Comparison of ENCODE assay signal across 8 cellular contexts in genomic region chr2:36597532-36598377, GRCh38. TPM values are rescaled to one million over a fixed set of nuclear protein-coding genes. Genes with fewer than 3 reads are reported as not detected.
DNase-seq lines count a peak whose midpoint lies in the region; ATAC-seq and TF ChIP-seq lines count a peak whose summit lies in the region.

Gene FEZ2 (minus strand): TSS chr2:36598168. CDS start chr2:36598142, 26 bp downstream.

- DNase-seq in DMS79 (lab: John Stamatoyannopoulos, UW), result peak; percentile 41
- DNase-seq in IMR-90, result peak; percentile 72
- peak; percentile 77 for DNase-seq in RWPE1 (ENCODE audit: low spot score)
- DNase-seq in activated effector memory CD4-positive, alpha-beta T cell treated with Interleukin-2 at 50 U/mL for 16 hours, result peak; percentile 48
- DNase-seq in fibroblast of pulmonary artery (ENCODE audit: low read depth), result peak; percentile 75
- peak; percentile 90 for DNase-seq in natural killer cell treated with Interleukin-12 subunit alpha and Interleukin-12 subunit beta and Interleukin-15 and Interleukin-18, amount 100 ng/mL, for 72 hours (ENCODE audit: low spot score)

- H2AK9ac ChIP-seq in IMR-90 (replicated peaks; ENCODE audit: low read depth, low read length, poor library complexity), result peak within 1 kb of the TSS; percentile 86

- CTCF ChIA-PET in IMR-90 (lab: Yijun Ruan, JAX) (no interaction called here), RWPE1 (lab: Yijun Ruan, JAX) (interaction anchor here (0.6 kb wide), 1 partner anchor 1209 kb away, joined by 3 read pairs; no protein-coding TSS in a partner anchor)

- peak within 1 kb of the TSS; percentile 87 for H2AK5ac ChIP-seq in IMR-90 (ENCODE audit: low read depth, low read length)

- peaks cover 4% of the 10 kb centered on the region for H3K36me3 ChIP-seq in IMR-90 (ENCODE audit: control insufficient read depth, insufficient read depth, low read length)

- H3K9ac ChIP-seq in IMR-90 (ENCODE audit: low read depth, low read length), result peak within 1 kb of the TSS; percentile 83

- BruUV-seq in IMR-90 (replicated peaks; lab: Mats Ljungman, UMichigan), result no TSS peak

- H3K27ac ChIP-seq in IMR-90 (ENCODE audit: insufficient read depth, low read length) (peak within 1 kb of the TSS; percentile 77), RWPE1 (peak within 1 kb of the TSS; percentile 87)

- peak within 1 kb of the TSS; percentile 92 for H2AFZ ChIP-seq in IMR-90 (replicated peaks; ENCODE audit: low read length, poor library complexity)

- H3K4me1 Mint-ChIP-seq in natural killer cell treated with Interleukin-12 subunit alpha and Interleukin-12 subunit beta and Interleukin-15 and Interleukin-18, amount 100 ng/mL, for 72 hours (ENCODE audit: low read depth in 2 of 2), result peaks cover 30 to 34% of the 10 kb centered on the region in 2 donors
- peaks cover 32% of the 10 kb centered on the region for H3K4me1 Mint-ChIP-seq in stimulated activated naive CD8-positive, alpha-beta T cell treated with anti-CD3 and anti-CD28 coated beads, Interleukin-15, Interleukin-2, amounts not matched to agents 100 ng/mL and 50 ng/mL, for 24 hours (ENCODE audit: low read depth)

- peak within 1 kb of the TSS; percentile 42; the same call in 1 of the 3 replicates for H2BK15ac ChIP-seq in IMR-90 (ENCODE audit: low read depth, low read length)

- 0% methylated on average over 17 of the region's 81 CpGs; no CpG with 5 or more reads in 1 of the 2 experiments for WGBS in IMR-90 (ENCODE audit: extremely low coverage in 2 of 2, insufficient read length in 1 of 2), 2 experiments

- H3K27ac Mint-ChIP-seq in natural killer cell treated with Interleukin-12 subunit alpha and Interleukin-12 subunit beta and Interleukin-15 and Interleukin-18, amount 100 ng/mL, for 72 hours, result peak within 1 kb of the TSS; percentile 78 to 81
- H3K27ac Mint-ChIP-seq in stimulated activated naive CD8-positive, alpha-beta T cell treated with anti-CD3 and anti-CD28 coated beads, Interleukin-15, Interleukin-2, amounts not matched to agents 100 ng/mL and 50 ng/mL, for 24 hours, result peak within 1 kb of the TSS; percentile 94

- peak within 1 kb of the TSS; percentile 79 for H3K4ac ChIP-seq in IMR-90 (ENCODE audit: low read depth, low read length)

- POLR2A ChIA-PET in IMR-90 (lab: Charles Lee; ENCODE audit: unreplicated experiment) (interaction anchor here (0.6 to 0.7 kb wide), 2 partner anchors 12 to 14 kb away, joined by 3 read pairs; no protein-coding TSS in a partner anchor), RWPE1 (lab: Yijun Ruan, JAX; ENCODE audit: low non-redundant PET) (no interaction called here)

- 0 out of 2 replicates have a peak, but pooled peaks have one; percentile 56 for TF ChIP-seq POLR2A in IMR-90 (IDR thresholded peaks at IDR 0.05; ENCODE audit: low read depth, low read length)

- peak; percentile 99 for ATAC-seq in GM21576 (IDR thresholded peaks at IDR 0.05; ENCODE audit: unreplicated experiment)
- peak; percentile 99 for ATAC-seq in IMR-90 (ENCODE audit: low read depth)
- ATAC-seq in natural killer cell treated with Interleukin-12 subunit alpha and Interleukin-12 subunit beta and Interleukin-15 and Interleukin-18, amount 100 ng/mL, for 72 hours, result peak; percentile 98 to 99

- peak within 1 kb of the TSS; percentile 73 for H4K91ac ChIP-seq in IMR-90 (ENCODE audit: insufficient read depth, low read depth, low read length)

- H3K27me3 ChIP-seq in IMR-90 (ENCODE audit: control insufficient read depth, insufficient read depth, low read length), result no peaks in the 10 kb centered on the region

- peaks cover 13 to 38% of the 10 kb centered on the region in 2 experiments for H3K79me1 ChIP-seq in IMR-90 (ENCODE audit: low read depth in 1 of 2, low read length in 2 of 2)

- H3K4me2 ChIP-seq in IMR-90 (ENCODE audit: low read depth, low read length), result peak within 1 kb of the TSS; percentile 99

- H2BK20ac ChIP-seq in IMR-90 (ENCODE audit: low read depth, low read length), result 0 out of 2 replicates have a peak within 1 kb of the TSS, but pooled peaks have one; percentile 28

- no peaks in the 10 kb centered on the region for H3K36me3 Mint-ChIP-seq in natural killer cell treated with Interleukin-12 subunit alpha and Interleukin-12 subunit beta and Interleukin-15 and Interleukin-18, amount 100 ng/mL, for 72 hours
- peaks cover 11% of the 10 kb centered on the region for H3K36me3 Mint-ChIP-seq in stimulated activated naive CD8-positive, alpha-beta T cell treated with anti-CD3 and anti-CD28 coated beads, Interleukin-15, Interleukin-2, amounts not matched to agents 100 ng/mL and 50 ng/mL, for 24 hours (ENCODE audit: low read depth)

- H3K27me3 Mint-ChIP-seq in natural killer cell treated with Interleukin-12 subunit alpha and Interleukin-12 subunit beta and Interleukin-15 and Interleukin-18, amount 100 ng/mL, for 72 hours, result no peaks in the 10 kb centered on the region
- no peaks in the 10 kb centered on the region for H3K27me3 Mint-ChIP-seq in stimulated activated naive CD8-positive, alpha-beta T cell treated with anti-CD3 and anti-CD28 coated beads, Interleukin-15, Interleukin-2, amounts not matched to agents 100 ng/mL and 50 ng/mL, for 24 hours

- peaks cover 20% of the 10 kb centered on the region; the same call in 1 of the 2 replicates for H4K20me1 ChIP-seq in IMR-90 (ENCODE audit: insufficient read depth, low read length)

- in situ Hi-C loops in IMR-90 (cut with MboI; ENCODE audit: low sequenced_read_pairs), result no loop called here

- peak within 1 kb of the TSS; percentile 59 for H3K56ac ChIP-seq in IMR-90 (ENCODE audit: extremely low read depth, insufficient read depth, low read length)

- peak within 1 kb of the TSS; percentile 97 for H3K18ac ChIP-seq in IMR-90 (ENCODE audit: low read depth, low read length)

- dilution Hi-C loops in IMR-90 (cut with HindIII; ENCODE audit: low sequenced_read_pairs, unreplicated experiment), result no loop called here

- H4K5ac ChIP-seq in IMR-90 (ENCODE audit: low read depth, low read length), result peak within 1 kb of the TSS; percentile 92

- H3K9me1 ChIP-seq in IMR-90 (ENCODE audit: insufficient read depth, low read length), result peaks cover 11% of the 10 kb centered on the region

- intact Hi-C loops in IMR-90 (cut with micrococcal nuclease), result loop anchor here (1.0 kb wide), 1 partner anchor 29 kb away; no protein-coding TSS in a partner anchor

- H3K4me3 Mint-ChIP-seq in natural killer cell treated with Interleukin-12 subunit alpha and Interleukin-12 subunit beta and Interleukin-15 and Interleukin-18, amount 100 ng/mL, for 72 hours, result peak within 1 kb of the TSS; percentile 97
- peak within 1 kb of the TSS; percentile 98 for H3K4me3 Mint-ChIP-seq in stimulated activated naive CD8-positive, alpha-beta T cell treated with anti-CD3 and anti-CD28 coated beads, Interleukin-15, Interleukin-2, amounts not matched to agents 100 ng/mL and 50 ng/mL, for 24 hours

- H3K9me3 Mint-ChIP-seq in natural killer cell treated with Interleukin-12 subunit alpha and Interleukin-12 subunit beta and Interleukin-15 and Interleukin-18, amount 100 ng/mL, for 72 hours, result no peaks in the 10 kb centered on the region
- H3K9me3 Mint-ChIP-seq in stimulated activated naive CD8-positive, alpha-beta T cell treated with anti-CD3 and anti-CD28 coated beads, Interleukin-15, Interleukin-2, amounts not matched to agents 100 ng/mL and 50 ng/mL, for 24 hours, result no peaks in the 10 kb centered on the region

- peak within 1 kb of the TSS; percentile 23; the same call in 1 of the 2 replicates for H2BK120ac ChIP-seq in IMR-90 (ENCODE audit: low read depth, low read length)

- TF ChIP-seq CTCF in IMR-90 (conservative IDR thresholded peaks at IDR 0.05; ENCODE audit: low read depth, low read length) (no peak), RWPE1 (conservative IDR thresholded peaks at IDR 0.05; ENCODE audit: low read depth) (no peak), fibroblast of pulmonary artery (IDR thresholded peaks at IDR 0.05; ENCODE audit: low read length, missing control alignments) (no peak)

- peak within 1 kb of the TSS; percentile 87 for H3K14ac ChIP-seq in IMR-90 (replicated peaks; ENCODE audit: low read depth, low read length)

- H3K4me3 ChIP-seq in IMR-90 (ENCODE audit: insufficient read depth, low read depth, low read length) (peak within 1 kb of the TSS; percentile 85), fibroblast of pulmonary artery (replicated peaks; ENCODE audit: low read depth, low read length) (peak within 1 kb of the TSS; percentile 88)

- no peak for TF ChIP-seq RAD21 in IMR-90 (IDR thresholded peaks at IDR 0.05; ENCODE audit: low read length)

- H2BK5ac ChIP-seq in IMR-90 (ENCODE audit: low read depth, low read length, poor library complexity, severe bottlenecking), result peak within 1 kb of the TSS; percentile 86

- peak within 1 kb of the TSS; percentile 55 to 79 for H4K8ac ChIP-seq in IMR-90 (ENCODE audit: low read depth in 2 of 2, low read length in 2 of 2)

- H3K9me3 ChIP-seq in IMR-90 (ENCODE audit: control insufficient read depth, insufficient read depth, low read length), result no peaks in the 10 kb centered on the region

- peaks cover 8% of the 10 kb centered on the region for H3K4me1 ChIP-seq in IMR-90 (ENCODE audit: control insufficient read depth, insufficient read depth, low read length)

- H3K23ac ChIP-seq in IMR-90 (ENCODE audit: low read depth, low read length), result peak within 1 kb of the TSS; percentile 57

TF ChIP-seq in IMR-90, 13 proteins besides CTCF, POLR2A, EP300 and RAD21:
- TF ChIP-seq MXI1 (IDR thresholded peaks at IDR 0.05; ENCODE audit: borderline replicate concordance, low read depth, low read length), result peak; percentile 61; the same call in 1 of the 2 replicates
- 0 out of 2 replicates have a peak, but pooled peaks have one; percentile 19 for TF ChIP-seq BHLHE40 (IDR thresholded peaks at IDR 0.05; ENCODE audit: low read depth, low read length)
- no peak for TF ChIP-seq FOS (IDR thresholded peaks at IDR 0.05; ENCODE audit: low read depth, low read length)
- TF ChIP-seq MAZ (IDR thresholded peaks at IDR 0.05; ENCODE audit: borderline replicate concordance, low read depth, low read length), result peak; percentile 51; the same call in 1 of the 2 replicates
- TF ChIP-seq CHD1 (IDR thresholded peaks at IDR 0.05; ENCODE audit: low read depth, low read length), result no peak

RNA-seq across cellular contexts. Expression of gene FEZ2, which starts in this region (rescaled TPM):
- 19.4 and 43.3 TPM in 2 replicates for total RNA-seq in IMR-90 (2012; rRNA removed)
- 31.6 and 32.4 TPM in 2 replicates for polyA plus RNA-seq in IMR-90 (2012; rRNA removed)
- polyA plus RNA-seq in IMR-90 (2012; cell fraction: cytosol; rRNA removed), result 5.2 and 11.4 TPM in 2 replicates
- polyA plus RNA-seq in IMR-90 (2012; cell fraction: nucleus; rRNA removed; ENCODE audit: low replicate concordance), result 1.9 and 13.6 TPM in 2 replicates
- 10 to 100 TPM; 15.3 to 18.1 TPM for total RNA-seq in natural killer cell treated with Interleukin-12 subunit alpha and Interleukin-12 subunit beta and Interleukin-15 and Interleukin-18, amount 100 ng/mL, for 72 hours

Comparison
In these comparisons a context has a peak if more than half of its experiments do, and no peak if none do; other contexts are left out.
1. Peak in every context shown above with its lines: DNase-seq, ATAC-seq, H3K4me3 ChIP-seq and H3K27ac ChIP-seq.